ENCODE assay signal across 14 cellular contexts in genomic region chr6:148830614-148831013, GRCh38.
A peak's percentile ranks its signal among the peaks of the same experiment; 100 is the strongest.
DNase-seq lines count a peak whose midpoint lies in the region; ATAC-seq, FAIRE-seq and TF ChIP-seq lines count a peak whose summit lies in the region.
"Had no signal": no experiment of that assay in that cellular context is flagged by ENCODE, and none has a peak within 500 bp of the region (broad histone marks: within the 10 kb centered on the region; RNA-seq: fewer than 3 reads in every experiment).

No MANE protein-coding gene starts in this region.

- POLR2A ChIA-PET in WTC11 (lab: Charles Lee), result no interaction called here

- H3K36me3 ChIP-seq in keratinocyte (ENCODE audit: control insufficient read depth in 2 of 2, extremely low read depth in 1 of 2, insufficient read depth in 2 of 2, low read length in 2 of 2) (no peaks in the 10 kb centered on the region), testis (ENCODE audit: low read depth, missing control alignments) (no peaks in the 10 kb centered on the region)
- H3K36me3 ChIP-seq: brain microvascular endothelial cell, suprapubic skin had no signal

- no peaks in the 10 kb centered on the region for H3K9me1 ChIP-seq in keratinocyte (ENCODE audit: control insufficient read depth, extremely low read depth, insufficient read depth, low read length)

- no peaks in the 10 kb centered on the region for H3K27me3 Mint-ChIP-seq in WTC11 (ENCODE audit: low read depth)

- peaks cover 30% of the 10 kb centered on the region for H3K4me1 ChIP-seq in keratinocyte (ENCODE audit: control insufficient read depth, extremely low read depth, insufficient read depth, low read length)
- H3K4me1 ChIP-seq in testis, result no peaks in the 10 kb centered on the region

- dilution Hi-C loops in keratinocyte (cut with MboI; ENCODE audit: extremely low pct_ligation_motif_present, low sequenced_read_pairs), result no loop called here

- peaks cover 62% of the 10 kb centered on the region for H3K4me1 Mint-ChIP-seq in WTC11
- H3K4me1 Mint-ChIP-seq: endodermal cell, neural crest cell had no signal

- H3K9ac ChIP-seq in keratinocyte (ENCODE audit: control insufficient read depth, extremely low read depth, insufficient read depth, low read length), result no peak overlapping the region

- intact Hi-C loops in testis (cut with DNase I; ENCODE audit: low total_unique reads), result no loop called here

- H3K27me3 ChIP-seq in keratinocyte (ENCODE audit: control insufficient read depth, extremely low read depth, insufficient read depth, low read length) (no peaks in the 10 kb centered on the region), testis (no peaks in the 10 kb centered on the region)
- H3K27me3 ChIP-seq: brain microvascular endothelial cell, suprapubic skin had no signal

- no peak overlapping the region for H3K4me3 Mint-ChIP-seq in WTC11
- H3K4me3 Mint-ChIP-seq: endodermal cell, neural crest cell had no signal

- peaks cover 2% of the 10 kb centered on the region; the same call in 1 of the 2 replicates for H3K9me3 Mint-ChIP-seq in WTC11
- H3K9me3 Mint-ChIP-seq: endodermal cell, neural crest cell had no signal

- H3K27ac Mint-ChIP-seq in WTC11, result peak overlapping the region; percentile 41
- H3K27ac Mint-ChIP-seq: endodermal cell had no signal

- 87 to 96% methylated on average over 3 of the region's 3 CpGs for WGBS in testis, 2 donors

- H3K4me3 ChIP-seq in keratinocyte (ENCODE audit: control insufficient read depth in 2 of 3, extremely low read depth in 1 of 3, insufficient read depth in 2 of 3, low read depth in 1 of 3, low read length in 3 of 3), result peak overlapping the region in 2 of 3 experiments; percentile 16 to 36
- no peak overlapping the region for H3K4me3 ChIP-seq in testis
- H3K4me3 ChIP-seq: suprapubic skin had no signal

- in situ Hi-C loops in GM13977 (cut with MboI; ENCODE audit: low pct_unique_long_range_greater_than_20kb, low sequenced_read_pairs, unreplicated experiment), result no loop called here

- CTCF ChIA-PET in WTC11 (lab: Charles Lee), result no interaction called here

- FAIRE-seq in keratinocyte (lab: Jason Lieb, UNC), result no peak

- DNase-seq in GM13977 (ENCODE audit: low spot score) (peak; percentile 20), WTC11 (ENCODE audit: low spot score) (no peak), keratinocyte (ENCODE audit: low read depth, low spot score) (no peak), testis (no peak), COLO829 (ENCODE audit: low spot score) (no peak)
- DNase-seq: brain microvascular endothelial cell, endodermal cell, NCI-H1092 treated with DMSO at 0.1 percent for 48 hours, NCI-H226 had no signal

- H2AFZ ChIP-seq in keratinocyte (ENCODE audit: control insufficient read depth, low read length), result no peak overlapping the region

- H3K36me3 Mint-ChIP-seq in WTC11, result peaks cover 2% of the 10 kb centered on the region; the same call in 1 of the 2 replicates

- no peaks in the 10 kb centered on the region for H3K79me2 ChIP-seq in keratinocyte (ENCODE audit: control insufficient read depth, insufficient read depth, low read length)

- no peaks in the 10 kb centered on the region for H4K20me1 ChIP-seq in keratinocyte (ENCODE audit: control insufficient read depth, extremely low read depth, insufficient read depth, low read length)

- no peak for TF ChIP-seq POLR2A in testis (IDR thresholded peaks at IDR 0.05)

- peak overlapping the region; percentile 59 for H3K4me2 ChIP-seq in keratinocyte (ENCODE audit: control insufficient read depth, extremely low read depth, insufficient read depth, low read depth, low read length)

- TF ChIP-seq CTCF in GM13977 (IDR thresholded peaks at IDR 0.05; ENCODE audit: extremely low read depth, insufficient read depth, missing control alignments), result no peak
- no peak for TF ChIP-seq CTCF in WTC11 (IDR thresholded peaks at IDR 0.05)
- no peak for TF ChIP-seq CTCF in keratinocyte (optimal IDR thresholded peaks at IDR 0.05 in 1 of 3, IDR thresholded peaks at IDR 0.05 in 1 of 3, conservative IDR thresholded peaks at IDR 0.05 in 1 of 3; ENCODE audit: extremely low read depth in 1 of 3, insufficient read depth in 2 of 3, low read length in 3 of 3)
- no peak for TF ChIP-seq CTCF in testis (IDR thresholded peaks at IDR 0.05)

- H3K9me3 ChIP-seq in keratinocyte (ENCODE audit: control insufficient read depth, low read depth, low read length), result no peaks in the 10 kb centered on the region
- no peaks in the 10 kb centered on the region for H3K9me3 ChIP-seq in testis
- H3K9me3 ChIP-seq: suprapubic skin had no signal

- peak; percentile 59 for ATAC-seq in HG02884 (IDR thresholded peaks at IDR 0.05; ENCODE audit: unreplicated experiment)
- no peak for ATAC-seq in WTC11
- no peak for ATAC-seq in GM21526 (IDR thresholded peaks at IDR 0.05; ENCODE audit: low FRiP score, unreplicated experiment)
- ATAC-seq: left colon had no signal

- H3K27ac ChIP-seq in keratinocyte (ENCODE audit: control insufficient read depth, insufficient read depth, low read length) (no peak overlapping the region), testis (no peak overlapping the region)
- H3K27ac ChIP-seq: brain microvascular endothelial cell, suprapubic skin had no signal

TF ChIP-seq in WTC11, 78 proteins besides CTCF, POLR2A, EP300 and RAD21:
- TF ChIP-seq ZNF219 (CRISPR knock-in tag; IDR thresholded peaks at IDR 0.05; ENCODE audit: borderline replicate concordance), result no peak
- TF ChIP-seq ZMAT4 (CRISPR knock-in tag; IDR thresholded peaks at IDR 0.05), result no peak
- no peak for TF ChIP-seq GRHL2 (CRISPR knock-in tag; IDR thresholded peaks at IDR 0.05; ENCODE audit: insufficient replicate concordance, severe bottlenecking)
- no peak for TF ChIP-seq CREM (CRISPR knock-in tag; IDR thresholded peaks at IDR 0.05)
- TF ChIP-seq PREB (CRISPR knock-in tag; IDR thresholded peaks at IDR 0.05; ENCODE audit: borderline replicate concordance), result no peak
- TF ChIP-seq ELF4 (CRISPR knock-in tag; IDR thresholded peaks at IDR 0.05; ENCODE audit: low read depth), result no peak
- no peak for TF ChIP-seq FOXP1 (CRISPR knock-in tag; IDR thresholded peaks at IDR 0.05; ENCODE audit: borderline replicate concordance)
- no peak for TF ChIP-seq ATF6 (CRISPR knock-in tag; IDR thresholded peaks at IDR 0.05)
- TF ChIP-seq IRF2 (CRISPR knock-in tag; IDR thresholded peaks at IDR 0.05; ENCODE audit: borderline replicate concordance, low read depth), result no peak
- TF ChIP-seq MYBL2 (CRISPR knock-in tag; IDR thresholded peaks at IDR 0.05), result no peak

Comparison
In these comparisons a context has a peak if more than half of its experiments do, and no peak if none do; other contexts are left out.
1. H3K4me3 ChIP-seq: peak in keratinocyte (2 of 3); none in testis (0 of 2).